In the genomic region with DNA sequence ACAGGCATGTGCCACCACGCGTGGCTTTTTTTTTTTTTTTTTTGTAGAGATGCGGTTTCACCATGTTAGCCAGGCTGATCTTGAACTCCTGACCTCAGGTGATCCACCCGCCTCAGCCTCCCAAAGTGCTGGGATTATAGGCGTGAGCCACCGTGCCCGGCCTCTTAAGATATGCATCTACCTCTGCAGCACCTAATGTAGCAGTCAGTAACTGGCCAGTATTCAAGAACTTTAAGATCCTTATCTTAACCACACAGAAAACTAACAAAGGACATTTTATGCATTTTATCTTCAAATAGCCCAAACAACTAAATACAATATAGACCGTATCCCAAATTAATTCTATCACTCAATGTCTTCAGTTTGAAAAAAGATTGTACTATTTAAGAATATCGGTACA, we compare ENCODE assay signal across 24 cellular contexts.
DNase-seq lines count a peak whose midpoint lies in the region; ATAC-seq, FAIRE-seq and TF ChIP-seq lines count a peak whose summit lies in the region.
"Had no signal": no experiment of that assay in that cellular context is flagged by ENCODE, and none has a peak within 500 bp of the region (broad histone marks: within the 10 kb centered on the region; RNA-seq: fewer than 3 reads in every experiment).

No MANE protein-coding gene starts in this region.

- no TSS peak for BruUV-seq in PC-9 (replicated peaks; lab: Mats Ljungman, UMichigan)

- H3K9me2 ChIP-seq in PC-9 (ENCODE audit: insufficient read depth) (no peaks in the 10 kb centered on the region), GM23338 (ENCODE audit: insufficient read depth) (peaks cover 4% of the 10 kb centered on the region; the same call in 1 of the 2 replicates)

- peak; percentile 4 for FAIRE-seq in endometrium (lab: Jason Lieb, UNC)
- FAIRE-seq: A204.1, D721Med, GM12891, GM18507 had no signal

- H3K27me3 Mint-ChIP-seq in GM23338 (ENCODE audit: insufficient read depth, low read depth, poor library complexity): peaks cover 2% of the 10 kb centered on the region
- H3K27me3 Mint-ChIP-seq: B cell; CD4-positive, CD25-positive, alpha-beta regulatory T cell had no signal

- no peaks in the 10 kb centered on the region for H3K4me1 Mint-ChIP-seq in GM23338
- H3K4me1 Mint-ChIP-seq: CD4-positive, CD25-positive, alpha-beta regulatory T cell; H9 had no signal

- POLR2A ChIA-PET in PC-9 (lab: Charles Lee; ENCODE audit: unreplicated experiment): no interaction called here

- H3K79me2 ChIP-seq in PC-9 (ENCODE audit: low read depth) (no peaks in the 10 kb centered on the region), GM23338 (replicated peaks; ENCODE audit: insufficient read depth) (no peaks in the 10 kb centered on the region)

- H3K4me3 Mint-ChIP-seq in GM23338: no peak overlapping the region
- H3K4me3 Mint-ChIP-seq: B cell; CD4-positive, CD25-positive, alpha-beta regulatory T cell; CD8-positive, alpha-beta T cell; H9 had no signal

- DNase-seq in Right ventricle myocardium inferior (ENCODE audit: missing footprints) (peak; percentile 48), heart right ventricle (no peak), PC-9 (peak; percentile 45 to 49), OCI-M2 (lab: John Stamatoyannopoulos, UW; ENCODE audit: unreplicated experiment) (no peak), foreskin fibroblast (no peak), GM23338 (ENCODE audit: low spot score) (no peak)
- DNase-seq: CD4-positive, CD25-positive, alpha-beta regulatory T cell; CD8-positive, alpha-beta T cell; DMS53; DMS79 treated with DMSO at 0.1 percent for 48 hours; GF-D8; GM23248; H9 had no signal

- no peaks in the 10 kb centered on the region for H4K20me1 ChIP-seq in PC-9 (ENCODE audit: insufficient read depth)
- no peaks in the 10 kb centered on the region for H4K20me1 ChIP-seq in GM23338 (replicated peaks; ENCODE audit: insufficient read depth)
- H4K20me1 ChIP-seq: BLaER1 had no signal

- 82 to 86% methylated on average over 9 of the region's 9 CpGs for WGBS in heart right ventricle, 2 donors

- H3K9me3 Mint-ChIP-seq in GM23338: peaks cover 3% of the 10 kb centered on the region; the same call in 1 of the 3 replicates

- H3K27ac ChIP-seq in heart right ventricle (no peak overlapping the region), PC-9 (no peak overlapping the region), GM23338 (ENCODE audit: low read depth) (no peak overlapping the region)
- H3K27ac ChIP-seq: 22Rv1, BLaER1, C4-2B, GM23248 had no signal

- intact Hi-C loops in Right ventricle myocardium inferior (cut with DNase I) (no loop called here), heart right ventricle (cut with DNase I) (loop anchor here in 1 of 10 donors (10.0 kb wide), 1 partner anchor 1064 kb away; no protein-coding TSS in a partner anchor), PC-9 (cut with micrococcal nuclease; ENCODE audit: unreplicated experiment) (no loop called here)

- H3K4me1 ChIP-seq in heart right ventricle: no peaks in the 10 kb centered on the region
- no peaks in the 10 kb centered on the region for H3K4me1 ChIP-seq in PC-9 (replicated peaks; ENCODE audit: insufficient read depth)
- no peaks in the 10 kb centered on the region for H3K4me1 ChIP-seq in GM23338 (ENCODE audit: insufficient read depth)
- H3K4me1 ChIP-seq: BLaER1 had no signal

- no peak overlapping the region for H3K27ac Mint-ChIP-seq in GM23338
- H3K27ac Mint-ChIP-seq: B cell; CD8-positive, alpha-beta T cell; H9 had no signal

- H3K36me3 ChIP-seq in heart right ventricle (no peaks in the 10 kb centered on the region), PC-9 (ENCODE audit: low read depth) (no peaks in the 10 kb centered on the region), GM23338 (ENCODE audit: insufficient read depth) (no peaks in the 10 kb centered on the region)
- H3K36me3 ChIP-seq: BLaER1 had no signal

- no peak overlapping the region for H2AFZ ChIP-seq in PC-9
- H2AFZ ChIP-seq in GM23338: no peak overlapping the region
- H2AFZ ChIP-seq: GM23248 had no signal

- CTCF ChIA-PET in PC-9 (lab: Charles Lee): no interaction called here

- H3K4me2 ChIP-seq in PC-9: peak overlapping the region; percentile 7
- no peak overlapping the region for H3K4me2 ChIP-seq in GM23338
- H3K4me2 ChIP-seq: BLaER1 had no signal

- H3K9me3 ChIP-seq in heart right ventricle: peaks cover 0 to 8% (median 0%) of the 10 kb centered on the region in 11 donors
- no peaks in the 10 kb centered on the region for H3K9me3 ChIP-seq in PC-9 (ENCODE audit: insufficient read depth, low read depth)

- H3K4me3 ChIP-seq in heart right ventricle (no peak overlapping the region), PC-9 (no peak overlapping the region), foreskin fibroblast (ENCODE audit: low read depth in 1 of 2, low read length in 2 of 2) (no peak overlapping the region), GM23338 (no peak overlapping the region)
- H3K4me3 ChIP-seq: BLaER1, GM23248 had no signal

- no peak for TF ChIP-seq CTCF in heart right ventricle (IDR thresholded peaks at IDR 0.05)
- TF ChIP-seq CTCF in PC-9 (conservative IDR thresholded peaks at IDR 0.05): no peak
- no peak for TF ChIP-seq CTCF in foreskin fibroblast (IDR thresholded peaks at IDR 0.05; ENCODE audit: low read depth, low read length)
- no peak for TF ChIP-seq CTCF in GM23338 (conservative IDR thresholded peaks at IDR 0.05; ENCODE audit: low read depth in 2 of 2)

- H3F3A ChIP-seq in PC-9 (ENCODE audit: insufficient read depth, low read depth) (0 out of 2 replicates have a peak, but pooled peaks cover 3% of the 10 kb centered on the region), GM23338 (replicated peaks; ENCODE audit: low read depth) (no peaks in the 10 kb centered on the region)

- peaks cover 4% of the 10 kb centered on the region; the same call in 1 of the 3 replicates for H3K36me3 Mint-ChIP-seq in GM23338 (ENCODE audit: low read depth)
- H3K36me3 Mint-ChIP-seq: CD4-positive, CD25-positive, alpha-beta regulatory T cell; CD8-positive, alpha-beta T cell had no signal

- ATAC-seq in Right ventricle myocardium inferior: no peak
- no peak for ATAC-seq in heart right ventricle
- no peak for ATAC-seq in GM21576 (IDR thresholded peaks at IDR 0.05; ENCODE audit: unreplicated experiment)
- ATAC-seq in GM23338: no peak
- ATAC-seq: CD8-positive, alpha-beta T cell; HCT116 had no signal

- H3K27me3 ChIP-seq in heart right ventricle: peaks cover 0 to 3% (median 0%) of the 10 kb centered on the region in 7 donors
- no peaks in the 10 kb centered on the region for H3K27me3 ChIP-seq in PC-9 (ENCODE audit: insufficient read depth, low read depth)
- no peaks in the 10 kb centered on the region for H3K27me3 ChIP-seq in GM23338 (ENCODE audit: insufficient read depth)
- H3K27me3 ChIP-seq: BLaER1 had no signal

TF ChIP-seq in GM23338, 12 proteins besides CTCF, POLR2A, EP300 and RAD21:
- TF ChIP-seq, protein P1, sequence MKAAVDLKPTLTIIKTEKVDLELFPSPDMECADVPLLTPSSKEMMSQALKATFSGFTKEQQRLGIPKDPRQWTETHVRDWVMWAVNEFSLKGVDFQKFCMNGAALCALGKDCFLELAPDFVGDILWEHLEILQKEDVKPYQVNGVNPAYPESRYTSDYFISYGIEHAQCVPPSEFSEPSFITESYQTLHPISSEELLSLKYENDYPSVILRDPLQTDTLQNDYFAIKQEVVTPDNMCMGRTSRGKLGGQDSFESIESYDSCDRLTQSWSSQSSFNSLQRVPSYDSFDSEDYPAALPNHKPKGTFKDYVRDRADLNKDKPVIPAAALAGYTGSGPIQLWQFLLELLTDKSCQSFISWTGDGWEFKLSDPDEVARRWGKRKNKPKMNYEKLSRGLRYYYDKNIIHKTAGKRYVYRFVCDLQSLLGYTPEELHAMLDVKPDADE (IDR thresholded peaks at IDR 0.05): no peak

Comparison
In these comparisons a context has a peak if more than half of its experiments do, and no peak if none do; other contexts are left out.
1. DNase-seq: peak in Right ventricle myocardium inferior (single experiment) and PC-9 (2 of 2); none in heart right ventricle (0 of 2), OCI-M2 (single experiment), foreskin fibroblast (0 of 2) and GM23338 (single experiment).